8 cellular contexts compared by ENCODE assay signal in the genomic region with DNA sequence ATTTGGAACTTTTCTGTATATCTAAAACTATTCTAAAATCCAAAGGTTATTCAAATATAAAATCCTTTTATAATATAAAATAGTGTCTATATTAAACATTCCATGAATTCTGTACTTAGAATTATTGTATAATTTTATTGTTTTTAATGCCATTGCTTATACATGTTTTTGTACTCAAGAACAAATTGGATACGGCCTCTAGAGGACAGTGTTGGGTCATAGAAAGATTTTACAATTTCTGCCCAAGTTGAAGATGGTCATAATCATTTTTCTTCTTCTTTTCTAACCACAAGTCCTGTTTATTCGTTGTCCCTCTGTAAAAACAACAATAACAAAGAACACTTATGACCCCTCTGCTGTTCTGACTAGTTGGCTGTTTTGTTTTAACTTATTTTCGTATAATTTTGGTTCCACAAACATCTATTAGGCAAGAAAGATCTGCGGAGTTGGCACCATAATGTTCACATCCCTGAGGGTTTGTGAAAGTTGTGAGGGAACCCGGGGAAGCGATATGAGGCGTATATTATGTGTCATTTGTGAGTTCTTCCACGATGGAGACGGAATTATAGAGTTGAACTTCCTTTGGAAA.
DNase-seq lines count a peak whose midpoint lies in the region; ATAC-seq, FAIRE-seq and TF ChIP-seq lines count a peak whose summit lies in the region.

No MANE protein-coding gene starts in this region.

- no peak overlapping the region for H3K4me3 ChIP-seq in fibroblast of villous mesenchyme (ENCODE audit: low read depth, low read length)
- no peak overlapping the region for H3K4me3 ChIP-seq in upper lobe of left lung

- no peaks in the 10 kb centered on the region for H3K9me3 ChIP-seq in upper lobe of left lung

- FAIRE-seq in GM12892 (lab: Jason Lieb, UNC): peak; percentile 51

- WGBS in upper lobe of left lung, 2 donors: 75 to 76% methylated on average over 9 of the region's 9 CpGs

- no peaks in the 10 kb centered on the region for H3K36me3 ChIP-seq in upper lobe of left lung

- peak; percentile 81 for TF ChIP-seq CTCF in fibroblast of villous mesenchyme (IDR thresholded peaks at IDR 0.05; ENCODE audit: insufficient read depth, low read depth, low read length)
- TF ChIP-seq CTCF in upper lobe of left lung (IDR thresholded peaks at IDR 0.05): peak in 3 of 6 experiments; percentile 25 to 36 (median 34)

- H3K27me3 ChIP-seq in upper lobe of left lung: no peaks in the 10 kb centered on the region

- H3K27ac ChIP-seq in upper lobe of left lung: no peak overlapping the region

- DNase-seq in AG08395 (ENCODE audit: low spot score): peak; percentile 32
- no peak for DNase-seq in GM12892 (ENCODE audit: insufficient read length)
- peak; percentile 52 for DNase-seq in RPMI7951 (ENCODE audit: low read depth)
- DNase-seq in fibroblast of villous mesenchyme (ENCODE audit: low read depth): peak; percentile 83
- no peak for DNase-seq in upper lobe of left lung
- no peak for DNase-seq in D341Med (ENCODE audit: low spot score)

- no peak for TF ChIP-seq EP300 in upper lobe of left lung (IDR thresholded peaks at IDR 0.05)

- H3K4me1 ChIP-seq in upper lobe of left lung: peaks cover 0 to 5% (median 2%) of the 10 kb centered on the region in 4 donors

- TF ChIP-seq POLR2A in GM12892 (IDR thresholded peaks at IDR 0.05; ENCODE audit: low read depth, low read length): no peak
- no peak for TF ChIP-seq POLR2A in upper lobe of left lung (IDR thresholded peaks at IDR 0.05)

- ATAC-seq in GM18520 (IDR thresholded peaks at IDR 0.05; ENCODE audit: unreplicated experiment) (no peak), upper lobe of left lung (ENCODE audit: low FRiP score in 2 of 2) (no peak), HG03469 (IDR thresholded peaks at IDR 0.05; ENCODE audit: unreplicated experiment) (no peak)

Comparison
In these comparisons a context has a peak if more than half of its experiments do, and no peak if none do; other contexts are left out.
1. DNase-seq: peak in AG08395 (single experiment), RPMI7951 (single experiment) and fibroblast of villous mesenchyme (single experiment); none in GM12892 (single experiment), upper lobe of left lung (0 of 2) and D341Med (single experiment).